ENCODE assay signal across 8 cellular contexts in genomic region chr1:223700942-223701637, GRCh38. TPM values are rescaled to one million over a fixed set of nuclear protein-coding genes. Genes with fewer than 3 reads are reported as not detected.
DNase-seq lines count a peak whose midpoint lies in the region; ATAC-seq and TF ChIP-seq lines count a peak whose summit lies in the region.

No MANE protein-coding gene starts in this region.

- ATAC-seq in HG03139 (IDR thresholded peaks at IDR 0.05; ENCODE audit: unreplicated experiment), result no peak
- no peak for ATAC-seq in GM19023 (IDR thresholded peaks at IDR 0.05; ENCODE audit: unreplicated experiment)

- H3K36me3 ChIP-seq in transverse colon, result no peaks in the 10 kb centered on the region
- H3K36me3 ChIP-seq in CD4-positive, alpha-beta memory T cell (ENCODE audit: insufficient read depth, low read length), result no peaks in the 10 kb centered on the region

- peak overlapping the region; percentile 62 to 75 (median 68) for H3K27ac ChIP-seq in transverse colon
- H3K27ac ChIP-seq in CD4-positive, alpha-beta memory T cell (ENCODE audit: low read depth, low read length), result no peak overlapping the region

- POLR2A ChIA-PET in CD4-positive, alpha-beta memory T cell (lab: Charles Lee; ENCODE audit: partially characterized antibody), result interaction anchor here (0.8 kb wide), 1 partner anchor 16 kb away, joined by 4 read pairs; no protein-coding TSS in a partner anchor

- intact Hi-C loops in transverse colon (cut with DNase I; ENCODE audit: low total_unique reads), result no loop called here
- intact Hi-C loops in CD4-positive, alpha-beta memory T cell (cut with micrococcal nuclease), result no loop called here

- no peak for TF ChIP-seq EP300 in transverse colon (IDR thresholded peaks at IDR 0.05; ENCODE audit: low read depth)

- no peak overlapping the region for H3K4me3 Mint-ChIP-seq in CD4-positive, alpha-beta memory T cell

- no peak for TF ChIP-seq POLR2A in transverse colon (IDR thresholded peaks at IDR 0.05)

- CTCF ChIA-PET in CD4-positive, alpha-beta memory T cell (lab: Charles Lee; ENCODE audit: partially characterized antibody), result interaction anchor here (0.8 to 4.2 kb wide), 8 partner anchors 9 to 56 kb away, joined by 3 to 120 read pairs (median 4); partner anchors contain the start of gene CAPN2

- WGBS in transverse colon (ENCODE audit: low coverage in 1 of 2), 2 donors, result 73 to 80% methylated on average over 2 to 8 of the region's 8 CpGs

- in situ Hi-C loops in transverse colon (cut with MboI; ENCODE audit: low pct_ligation_motif_present in 1 of 4, low pct_unique_long_range_greater_than_20kb in 1 of 4, low sequenced_read_pairs in 3 of 4), result loop anchor here in 1 of 4 donors (10.0 kb wide), 1 partner anchor 54 kb away; no protein-coding TSS in a partner anchor

- DNase-seq in AG08395 (ENCODE audit: low spot score) (peak; percentile 87), HK-2 (ENCODE audit: unreplicated experiment) (peak; percentile 94), amniotic epithelial cell (ENCODE audit: low read depth) (peak; percentile 97), left kidney (ENCODE audit: low read depth, low spot score) (peak; percentile 32), transverse colon (no peak)
- DNase-seq in CD4-positive, alpha-beta memory T cell, result no peak

- H3K27ac Mint-ChIP-seq in CD4-positive, alpha-beta memory T cell, result peak overlapping the region in 1 of 7 donors; percentile 41

- H3K4me1 ChIP-seq in transverse colon, result peaks cover 0 to 19% (median 9%) of the 10 kb centered on the region in 4 donors
- peaks cover 7% of the 10 kb centered on the region for H3K4me1 ChIP-seq in CD4-positive, alpha-beta memory T cell (ENCODE audit: insufficient read depth, low read length)

- H3K27me3 Mint-ChIP-seq in CD4-positive, alpha-beta memory T cell, result peaks cover 2 to 5% of the 10 kb centered on the region in 2 donors

- no peak for TF ChIP-seq CTCF in transverse colon (IDR thresholded peaks at IDR 0.05)

- H3K27me3 ChIP-seq in transverse colon, result no peaks in the 10 kb centered on the region
- H3K27me3 ChIP-seq in CD4-positive, alpha-beta memory T cell (ENCODE audit: insufficient read depth, low read length), result no peaks in the 10 kb centered on the region

- no peaks in the 10 kb centered on the region for H3K36me3 Mint-ChIP-seq in CD4-positive, alpha-beta memory T cell

- no peak overlapping the region for H3K4me3 ChIP-seq in transverse colon
- H3K4me3 ChIP-seq in CD4-positive, alpha-beta memory T cell (ENCODE audit: low read length in 2 of 2), result no peak overlapping the region

- H3K4me1 Mint-ChIP-seq in CD4-positive, alpha-beta memory T cell, result peaks cover 4 to 13% (median 7%) of the 10 kb centered on the region in 4 donors

- H3K9me3 Mint-ChIP-seq in CD4-positive, alpha-beta memory T cell, result no peaks in the 10 kb centered on the region

- H3K9me3 ChIP-seq in transverse colon, result no peaks in the 10 kb centered on the region
- H3K9me3 ChIP-seq in CD4-positive, alpha-beta memory T cell (ENCODE audit: control insufficient read depth in 1 of 2, low read length in 2 of 2), result no peaks in the 10 kb centered on the region

RNA-seq across cellular contexts. Expression of gene CAPN2, which starts 11.2 kb away (rescaled TPM):
- 100 to 1,000 TPM; 193 to 505 (median 387) TPM for total RNA-seq in transverse colon
- total RNA-seq in CD4-positive, alpha-beta memory T cell, result 100 to 1,000 TPM; 178 to 180 TPM
- polyA plus RNA-seq in CD4-positive, alpha-beta memory T cell, result 100 to 1,000 TPM; 146 to 231 TPM

RNA-seq across cellular contexts. Expression of gene CAPN8, which starts 35.6 kb away (rescaled TPM):
- 100 to 1,000 TPM in 2 of 4 donors, 10 to 100 TPM in 2; 55.4 to 273 (median 91.6) TPM for total RNA-seq in transverse colon
- total RNA-seq in CD4-positive, alpha-beta memory T cell, result under 1 TPM; 0.32 to 0.55 TPM
- under 1 TPM in 1 of 2 donors, not detected in 1; 0.33 TPM for polyA plus RNA-seq in CD4-positive, alpha-beta memory T cell

Comparison
In these comparisons a context has a peak if more than half of its experiments do, and no peak if none do; other contexts are left out.
1. DNase-seq: peak in AG08395 (single experiment), HK-2 (single experiment), amniotic epithelial cell (single experiment) and left kidney (single experiment); none in transverse colon (single experiment) and CD4-positive, alpha-beta memory T cell (0 of 5).
2. RNA of gene CAPN8, which starts 35.6 kb away (total RNA-seq): 55.4 to 273 TPM in transverse colon; 0.32 to 0.55 TPM in CD4-positive, alpha-beta memory T cell; every median in the first group is over 10 times any median in the second.